14 cellular contexts compared by ENCODE assay signal in genomic region chr1:31036749-31037500, GRCh38. TPM values are rescaled to one million over a fixed set of nuclear protein-coding genes. Genes with fewer than 3 reads are reported as not detected.
DNase-seq lines count a peak whose midpoint lies in the region; ATAC-seq, FAIRE-seq and TF ChIP-seq lines count a peak whose summit lies in the region.
"Had no signal": no experiment of that assay in that cellular context is flagged by ENCODE, and none has a peak within 500 bp of the region (broad histone marks: within the 10 kb centered on the region; RNA-seq: fewer than 3 reads in every experiment).

No MANE protein-coding gene starts in this region.

- no peak for TF ChIP-seq POLR2A in K562 (conservative IDR thresholded peaks at IDR 0.05)

- H3K4me1 ChIP-seq in RWPE2 (ENCODE audit: insufficient read depth, poor library complexity, severe bottlenecking) (peaks cover 54% of the 10 kb centered on the region), K562 (replicated peaks in 1 of 2; ENCODE audit: control insufficient read depth in 2 of 2, insufficient read depth in 2 of 2, low read length in 2 of 2) (peaks cover 3 to 4% of the 10 kb centered on the region in 2 experiments; a peak in 4 of 5 replicates), smooth muscle cell (ENCODE audit: low read depth) (peaks cover 5% of the 10 kb centered on the region), small intestine (ENCODE audit: control insufficient read depth in 2 of 2, insufficient read depth in 1 of 2, low read depth in 1 of 2, low read length in 1 of 2) (peaks cover 0 to 2% of the 10 kb centered on the region in 2 donors), mesendoderm (ENCODE audit: control insufficient read depth, low read depth, low read length) (peaks cover 2% of the 10 kb centered on the region)
- H3K4me1 ChIP-seq: prostate gland had no signal

- H3K4me2 ChIP-seq in K562 (ENCODE audit: insufficient read depth, low read length) (no peak overlapping the region), smooth muscle cell (peak overlapping the region; percentile 4), mesendoderm (ENCODE audit: low read length) (no peak overlapping the region)

- CTCF ChIA-PET in K562 (lab: Yijun Ruan, JAX; ENCODE audit: low intra/inter-chr PET ratio): no interaction called here

- peaks cover 76% of the 10 kb centered on the region for H3K4me1 Mint-ChIP-seq in activated T-cell treated with anti-CD3 and anti-CD28 coated beads, Interleukin-2, amount 50 U/mL, for 4 hours (ENCODE audit: low read depth)

- TF ChIP-seq RAD21 in K562 (CRISPR knock-in tag; conservative IDR thresholded peaks at IDR 0.05 in 1 of 2, IDR thresholded peaks at IDR 0.05 in 1 of 2): no peak

- H3K9me3 Mint-ChIP-seq in activated T-cell treated with anti-CD3 and anti-CD28 coated beads, Interleukin-2, amount 50 U/mL, for 4 hours: no peaks in the 10 kb centered on the region

- H3K9me1 ChIP-seq in K562 (ENCODE audit: control insufficient read depth, insufficient read depth, low read length): no peaks in the 10 kb centered on the region

- H3K4me3 ChIP-seq in RWPE2 (ENCODE audit: severe bottlenecking): no peak overlapping the region
- no peak overlapping the region for H3K4me3 ChIP-seq in K562
- no peak overlapping the region for H3K4me3 ChIP-seq in smooth muscle cell
- H3K4me3 ChIP-seq in small intestine (ENCODE audit: low read depth in 1 of 2, low read length in 2 of 2): no peak overlapping the region
- H3K4me3 ChIP-seq in mesendoderm (ENCODE audit: low read length): no peak overlapping the region
- H3K4me3 ChIP-seq: prostate gland, vagina had no signal

- peaks cover 22% of the 10 kb centered on the region for H3K36me3 Mint-ChIP-seq in activated T-cell treated with anti-CD3 and anti-CD28 coated beads, Interleukin-2, amount 50 U/mL, for 4 hours (ENCODE audit: insufficient read depth)

- no peak overlapping the region for H3K9ac ChIP-seq in K562 (ENCODE audit: insufficient read depth in 1 of 2, low read depth in 2 of 2, low read length in 2 of 2)
- H3K9ac ChIP-seq in smooth muscle cell (ENCODE audit: low read depth): no peak overlapping the region
- no peak overlapping the region for H3K9ac ChIP-seq in mesendoderm (ENCODE audit: low read length)

- H3K27me3 ChIP-seq in RWPE2 (ENCODE audit: insufficient read depth, poor library complexity, severe bottlenecking) (no peaks in the 10 kb centered on the region), K562 (ENCODE audit: control insufficient read depth in 2 of 2, insufficient read depth in 2 of 2, low read length in 2 of 2) (no peaks in the 10 kb centered on the region), smooth muscle cell (ENCODE audit: low read depth) (no peaks in the 10 kb centered on the region), small intestine (ENCODE audit: control insufficient read depth in 2 of 2, insufficient read depth in 2 of 2, low read length in 2 of 2) (no peaks in the 10 kb centered on the region), mesendoderm (ENCODE audit: insufficient read depth, low read length, poor library complexity) (no peaks in the 10 kb centered on the region)
- H3K27me3 ChIP-seq: vagina had no signal

- H2BK15ac ChIP-seq in mesendoderm (replicated peaks; ENCODE audit: low read depth): no peak overlapping the region

- TF ChIP-seq EP300 in K562 (IDR thresholded peaks at IDR 0.05; ENCODE audit: low read length): no peak

- H2AFZ ChIP-seq in K562 (ENCODE audit: low read depth, low read length) (no peak overlapping the region), smooth muscle cell (ENCODE audit: low read depth) (no peak overlapping the region)

- peaks cover 56% of the 10 kb centered on the region for H3K36me3 ChIP-seq in RWPE2 (ENCODE audit: low read depth)
- H3K36me3 ChIP-seq in K562 (ENCODE audit: control insufficient read depth, insufficient read depth, low read length): peaks cover 57% of the 10 kb centered on the region
- no peaks in the 10 kb centered on the region for H3K36me3 ChIP-seq in smooth muscle cell (ENCODE audit: low read depth)
- no peaks in the 10 kb centered on the region for H3K36me3 ChIP-seq in small intestine (ENCODE audit: control insufficient read depth in 2 of 2, insufficient read depth in 2 of 2, low read length in 2 of 2)
- peaks cover 5% of the 10 kb centered on the region for H3K36me3 ChIP-seq in mesendoderm (ENCODE audit: control insufficient read depth, insufficient read depth, low read length)
- H3K36me3 ChIP-seq: prostate gland, vagina had no signal

- no peaks in the 10 kb centered on the region for H3K27me3 Mint-ChIP-seq in activated T-cell treated with anti-CD3 and anti-CD28 coated beads, Interleukin-2, amount 50 U/mL, for 4 hours (ENCODE audit: low read depth)

- no peak for DNase-seq in activated T-cell treated with anti-CD3 and anti-CD28 coated beads, Interleukin-2, amount 50 U/mL, for 4 hours
- no peak for DNase-seq in activated T-cell treated with anti-CD3 and anti-CD28 coated beads, Interleukin-2, amount 50 U/mL, for 48 hours
- DNase-seq in RWPE2 (ENCODE audit: low spot score) (no peak), K562 (ENCODE audit: extremely low read depth in 1 of 4, low spot score in 3 of 4) (no peak), smooth muscle cell (lab: John Stamatoyannopoulos, UW; ENCODE audit: unreplicated experiment) (no peak), ecto neural progenitor cell (ENCODE audit: low spot score) (no peak), small intestine (no peak), mesendoderm (no peak)
- DNase-seq: amygdala; NCI-H2171 treated with DMSO at 0.1 percent for 48 hours; stimulated activated CD4-positive, alpha-beta T cell treated with anti-CD3 and anti-CD28 coated beads, Interleukin-1b, Interleukin-23, amount 100 ng/mL, for 48 hours had no signal

- no peak overlapping the region for H3K27ac ChIP-seq in RWPE2 (ENCODE audit: poor library complexity, severe bottlenecking)
- H3K27ac ChIP-seq in K562 (ENCODE audit: extremely low read depth, low read depth, low read length): 0 out of 3 replicates have a peak overlapping the region, but pooled peaks have one; percentile 12
- peak overlapping the region; percentile 70 for H3K27ac ChIP-seq in smooth muscle cell (ENCODE audit: low read depth)
- H3K27ac ChIP-seq in small intestine (ENCODE audit: low read depth in 1 of 2, low read length in 1 of 2): no peak overlapping the region
- H3K27ac ChIP-seq in mesendoderm (ENCODE audit: low read depth, low read length): no peak overlapping the region
- H3K27ac ChIP-seq: prostate gland, vagina had no signal

- H4K5ac ChIP-seq in mesendoderm (ENCODE audit: low read length): no peak overlapping the region

- H2AK5ac ChIP-seq in mesendoderm (ENCODE audit: low read length): no peak overlapping the region

- peak; percentile 80 to 92 for ATAC-seq in activated T-cell treated with anti-CD3 and anti-CD28 coated beads, Interleukin-2, amount 50 U/mL, for 4 hours
- ATAC-seq in RWPE2 (ENCODE audit: low read depth) (0 out of 3 replicates have a peak, but pooled peaks have one; percentile 10), K562 (no peak)

- H2BK5ac ChIP-seq in mesendoderm (ENCODE audit: low read length): no peak overlapping the region

- no TSS peak for BruUV-seq in K562 (replicated peaks; lab: Mats Ljungman, UMichigan)

- no peak overlapping the region for H3K4ac ChIP-seq in mesendoderm (ENCODE audit: low read depth, low read length)

- H2BK120ac ChIP-seq in mesendoderm (ENCODE audit: low read depth, low read length): no peak overlapping the region

- peaks cover 9% of the 10 kb centered on the region for H3K79me1 ChIP-seq in mesendoderm (ENCODE audit: low read length)

- H3K4me3 Mint-ChIP-seq in activated T-cell treated with anti-CD3 and anti-CD28 coated beads, Interleukin-2, amount 50 U/mL, for 4 hours: no peak overlapping the region

- TF ChIP-seq CTCF in RWPE2 (IDR thresholded peaks at IDR 0.05; ENCODE audit: poor library complexity, severe bottlenecking): no peak
- no peak for TF ChIP-seq CTCF in K562 (IDR thresholded peaks at IDR 0.05 in 2 of 3, conservative IDR thresholded peaks at IDR 0.05 in 1 of 3; ENCODE audit: insufficient read depth in 2 of 3, low read depth in 1 of 3, low read length in 3 of 3)
- no peak for TF ChIP-seq CTCF in smooth muscle cell (IDR thresholded peaks at IDR 0.05; ENCODE audit: borderline replicate concordance, insufficient read depth, poor library complexity, severe bottlenecking)

- H3F3A ChIP-seq in smooth muscle cell (ENCODE audit: low read depth): no peaks in the 10 kb centered on the region

- H3K23ac ChIP-seq in mesendoderm (ENCODE audit: low read length): no peak overlapping the region

- in situ Hi-C loops in K562 (cut with MboI): no loop called here

- no peak overlapping the region for H3K18ac ChIP-seq in mesendoderm (ENCODE audit: low read length)

- H3K56ac ChIP-seq in mesendoderm (ENCODE audit: low read length): no peak overlapping the region

- 81% methylated on average over 8 of the region's 8 CpGs for WGBS in K562 (ENCODE audit: insufficient coverage, low coverage, missing lambda C conversion rate)
- WGBS in smooth muscle cell (ENCODE audit: low lambda C conversion rate): 85% methylated on average over 8 of the region's 8 CpGs
- WGBS in small intestine, 3 donors: 81 to 86% (median 82%) methylated on average over 8 of the region's 8 CpGs
- WGBS in mesendoderm (ENCODE audit: extremely low coverage, insufficient coverage, low lambda C conversion rate): no CpG with 5 or more reads among the region's 8 CpGs

- intact Hi-C loops in K562 (cut with micrococcal nuclease): no loop called here

- H4K8ac ChIP-seq in mesendoderm (ENCODE audit: low read depth, low read length): no peak overlapping the region

- FAIRE-seq in K562 (lab: Jason Lieb, UNC): no peak
- no peak for FAIRE-seq in small intestine (lab: Jason Lieb, UNC)
- FAIRE-seq: GM12891 had no signal

- POLR2A ChIA-PET in K562 (lab: Yijun Ruan, JAX): interaction anchor here (1.1 to 4.3 kb wide), 6 partner anchors 9 to 28 kb away, joined by 3 to 20 read pairs (median 8); partner anchors contain the start of gene PUM1

- no peaks in the 10 kb centered on the region for H3K9me3 ChIP-seq in RWPE2 (ENCODE audit: severe bottlenecking)
- H3K9me3 ChIP-seq in K562 (replicated peaks; ENCODE audit: control insufficient read depth, insufficient read depth, low read depth, low read length): no peaks in the 10 kb centered on the region
- no peaks in the 10 kb centered on the region for H3K9me3 ChIP-seq in smooth muscle cell (replicated peaks; ENCODE audit: low read depth)
- no peaks in the 10 kb centered on the region for H3K9me3 ChIP-seq in small intestine (ENCODE audit: control insufficient read depth, low read depth)
- H3K9me3 ChIP-seq: prostate gland, vagina had no signal

- peaks cover 64% of the 10 kb centered on the region for H4K20me1 ChIP-seq in K562 (replicated peaks; ENCODE audit: control insufficient read depth, insufficient read depth, low read length)
- peaks cover 100% of the 10 kb centered on the region for H4K20me1 ChIP-seq in smooth muscle cell (ENCODE audit: low read depth)

- H3K79me2 ChIP-seq in K562 (ENCODE audit: control insufficient read depth, insufficient read depth, low read length) (peaks cover 99% of the 10 kb centered on the region), smooth muscle cell (ENCODE audit: low read depth) (peaks cover 97% of the 10 kb centered on the region), mesendoderm (ENCODE audit: control insufficient read depth, insufficient read depth, low read length) (peaks cover 91% of the 10 kb centered on the region)

RNA-seq across cellular contexts. Expression of gene PUM1, which starts 28.6 kb away (rescaled TPM):
- 100 to 1,000 TPM; 104 to 113 (median 110) TPM for total RNA-seq in activated T-cell treated with anti-CD3 and anti-CD28 coated beads, Interleukin-2, amount 50 U/mL, for 4 hours
- 260 and 263 TPM in 2 replicates for total RNA-seq in K562 (2011; cell fraction: chromatin; rRNA removed; ENCODE audit: low replicate concordance)
- 122 and 134 TPM in 2 replicates for total RNA-seq in K562 (2011; cell fraction: nucleolus; rRNA removed)
- total RNA-seq in K562 (2011; cell fraction: nucleoplasm; rRNA removed): 144 and 176 TPM in 2 replicates
- total RNA-seq in K562 (2014; rRNA removed) (42.9 and 56.3 TPM in 2 replicates), K562 (2014; rRNA removed; fragmentation: Illumina TruSeq; extraction: Trizol) (60.1 and 66.4 TPM in 2 replicates), K562 (2015; rRNA removed; fragmentation: Illumina TruSeq; extraction: Trizol) (55.6 and 56.6 TPM in 2 replicates), K562 (2021) (101 and 104 TPM in 2 replicates), smooth muscle cell (78.2 and 79.6 TPM in 2 replicates)
- polyA plus RNA-seq in K562 (2011; rRNA removed) (55.7 and 64.3 TPM in 2 replicates), K562 (2014; fragmentation: Illumina TruSeq; extraction: Trizol) (52.1 and 60.9 TPM in 2 replicates), K562 (2014; fragmentation: Nextera tagmentation; extraction: Ambion mirVana) (10 to 100 TPM; 37.7 to 43.8 TPM), K562 (2014; rRNA removed) (46.4 and 49.5 TPM in 2 replicates), smooth muscle cell (49.0 and 54.0 TPM in 2 replicates), small intestine (10 to 100 TPM; 16.5 to 26.6 (median 19.9) TPM)
- polyA plus RNA-seq in K562 (2011; cell fraction: cytosol; rRNA removed): 84.5 and 95.2 TPM in 2 replicates
- 131 and 181 TPM in 2 replicates for polyA plus RNA-seq in K562 (2011; cell fraction: nucleus; rRNA removed)
- 60.3 and 92.8 TPM in 2 replicates for polyA plus RNA-seq in K562 (2012)
- polyA minus RNA-seq in K562 (2011; rRNA and poly(A)+ RNA removed): 300 and 362 TPM in 2 replicates
- 93.9 and 117 TPM in 2 replicates for polyA minus RNA-seq in K562 (2011; cell fraction: cytosol; rRNA and poly(A)+ RNA removed)
- 116 and 133 TPM in 2 replicates for polyA minus RNA-seq in K562 (2011; cell fraction: nucleus; rRNA and poly(A)+ RNA removed)
- 61.2 TPM for polyA plus RNA-seq in mesendoderm (2013, experiment 1 of 2)
- 61.8 TPM for polyA plus RNA-seq in mesendoderm (2013, experiment 2 of 2)

Comparison
In these comparisons a context has a peak if more than half of its experiments do, and no peak if none do; other contexts are left out.
1. H3K27ac ChIP-seq: peak in K562 (single experiment) and smooth muscle cell (single experiment); none in RWPE2 (single experiment), small intestine (0 of 2) and mesendoderm (single experiment).